ENCODE assay signal across 1 cellular context in the genomic region with DNA sequence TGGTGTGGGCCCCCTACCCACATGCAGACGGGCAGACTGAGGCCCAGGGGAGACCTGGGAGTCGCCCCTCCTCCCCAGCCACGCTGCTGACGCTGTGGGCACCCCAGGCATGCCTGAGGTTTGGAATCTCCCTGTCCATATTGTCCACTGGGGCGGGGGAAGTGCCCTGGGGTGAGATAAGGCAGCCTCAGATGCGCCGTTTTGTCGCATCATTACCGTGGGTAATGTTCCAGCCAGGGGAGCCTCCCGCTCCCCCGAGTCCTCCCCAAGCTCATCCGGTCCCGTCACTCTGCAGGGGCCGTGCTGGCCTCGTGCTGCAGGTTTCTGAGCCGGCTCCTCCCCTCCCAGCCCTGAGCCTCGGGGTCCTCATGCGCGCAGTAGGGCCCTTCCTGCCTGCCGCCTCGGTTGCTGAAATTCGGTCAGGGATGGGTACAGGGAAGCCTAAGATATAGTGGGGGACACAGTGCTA.
TF ChIP-seq lines count a peak whose summit lies in the region.

No MANE protein-coding gene starts in this region.

TF ChIP-seq in K562, 482 proteins besides CTCF, POLR2A, EP300 and RAD21 (continued from another document and continues in another):
- no peak for TF ChIP-seq CHD7 (IDR thresholded peaks at IDR 0.05; ENCODE audit: low read depth, low read length)
- TF ChIP-seq PCBP1 (IDR thresholded peaks at IDR 0.05; ENCODE audit: low read depth, low read length, poor library complexity, severe bottlenecking), result no peak
- TF ChIP-seq KLF13 (tag; IDR thresholded peaks at IDR 0.05; ENCODE audit: borderline replicate concordance, low read depth), result no peak
- TF ChIP-seq CBX1 (IDR thresholded peaks at IDR 0.05; ENCODE audit: low read depth), result no peak
- TF ChIP-seq RNF219 (CRISPR knock-in tag; IDR thresholded peaks at IDR 0.05), result no peak
- TF ChIP-seq PHB2 (IDR thresholded peaks at IDR 0.05; ENCODE audit: low read depth), result no peak
- TF ChIP-seq RUNX1 (IDR thresholded peaks at IDR 0.05; ENCODE audit: low read depth), result peak; percentile 62; the same call in 1 of the 2 replicates
- TF ChIP-seq, protein P1, sequence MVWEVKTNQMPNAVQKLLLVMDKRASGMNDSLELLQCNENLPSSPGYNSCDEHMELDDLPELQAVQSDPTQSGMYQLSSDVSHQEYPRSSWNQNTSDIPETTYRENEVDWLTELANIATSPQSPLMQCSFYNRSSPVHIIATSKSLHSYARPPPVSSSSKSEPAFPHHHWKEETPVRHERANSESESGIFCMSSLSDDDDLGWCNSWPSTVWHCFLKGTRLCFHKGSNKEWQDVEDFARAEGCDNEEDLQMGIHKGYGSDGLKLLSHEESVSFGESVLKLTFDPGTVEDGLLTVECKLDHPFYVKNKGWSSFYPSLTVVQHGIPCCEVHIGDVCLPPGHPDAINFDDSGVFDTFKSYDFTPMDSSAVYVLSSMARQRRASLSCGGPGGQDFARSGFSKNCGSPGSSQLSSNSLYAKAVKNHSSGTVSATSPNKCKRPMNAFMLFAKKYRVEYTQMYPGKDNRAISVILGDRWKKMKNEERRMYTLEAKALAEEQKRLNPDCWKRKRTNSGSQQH (CRISPR knock-in tag; IDR thresholded peaks at IDR 0.05), result no peak
- TF ChIP-seq ZNF282 (CRISPR knock-in tag; IDR thresholded peaks at IDR 0.05), result no peak
- no peak for TF ChIP-seq ATF4 (CRISPR knock-in tag; IDR thresholded peaks at IDR 0.05)
- TF ChIP-seq ZNF76 (CRISPR knock-in tag; IDR thresholded peaks at IDR 0.05; ENCODE audit: borderline replicate concordance), result no peak
- TF ChIP-seq RBM14 (IDR thresholded peaks at IDR 0.05; ENCODE audit: borderline replicate concordance, insufficient read depth, low read depth, low read length), result no peak
- TF ChIP-seq ELF4 (CRISPR knock-in tag; IDR thresholded peaks at IDR 0.05), result no peak
- peak; percentile 36; the same call in 1 of the 2 replicates for TF ChIP-seq MAFK (IDR thresholded peaks at IDR 0.05; ENCODE audit: low read length)
- no peak for TF ChIP-seq ZBTB40 (IDR thresholded peaks at IDR 0.05)
- no peak for TF ChIP-seq ZBTB40 (CRISPR knock-in tag; IDR thresholded peaks at IDR 0.05)
- TF ChIP-seq ZNF316 (IDR thresholded peaks at IDR 0.05), result 0 out of 2 replicates have a peak, but pooled peaks have one; percentile 14
- peak; percentile 56 to 85; a peak in 3 of 4 replicates for TF ChIP-seq MAZ (CRISPR knock-in tag; conservative IDR thresholded peaks at IDR 0.05 in 1 of 2, IDR thresholded peaks at IDR 0.05 in 1 of 2)
- no peak for TF ChIP-seq THAP7 (CRISPR knock-in tag; IDR thresholded peaks at IDR 0.05)
- TF ChIP-seq MEF2D (tag; conservative IDR thresholded peaks at IDR 0.05; ENCODE audit: low read depth), result no peak
- no peak for TF ChIP-seq ILK (tag; IDR thresholded peaks at IDR 0.05; ENCODE audit: borderline replicate concordance, low read depth)
- peak; percentile 92 for TF ChIP-seq ARID1B (IDR thresholded peaks at IDR 0.05)
- no peak for TF ChIP-seq ZNF274 (IDR thresholded peaks at IDR 0.05; ENCODE audit: borderline replicate concordance, low read depth, low read length)
- no peak for TF ChIP-seq JUN (IDR thresholded peaks at IDR 0.05; ENCODE audit: borderline replicate concordance, low read depth, low read length)
- no peak for TF ChIP-seq JUN (CRISPR knock-in tag; IDR thresholded peaks at IDR 0.05; ENCODE audit: borderline replicate concordance)
